8 cellular contexts compared by ENCODE assay signal in genomic region chr19:4911314-4911713, GRCh38. TPM values are rescaled to one million over a fixed set of nuclear protein-coding genes. Genes with fewer than 3 reads are reported as not detected.
DNase-seq lines count a peak whose midpoint lies in the region; ATAC-seq and TF ChIP-seq lines count a peak whose summit lies in the region.

No MANE protein-coding gene starts in this region.

- POLR2A ChIA-PET in T-cell (lab: Charles Lee), result no interaction called here

- peaks cover 48% of the 10 kb centered on the region for H3K4me1 Mint-ChIP-seq in T-helper 2 cell treated with Interferon-gamma antibody and Interleukin-4, amounts not matched to agents 5 μg/mL and 100 μg/mL, for 36 hours (ENCODE audit: low read depth)
- peaks cover 56 to 65% (median 62%) of the 10 kb centered on the region in 3 donors for H3K4me1 Mint-ChIP-seq in T-cell

- CTCF ChIA-PET in T-cell (lab: Charles Lee), result interaction anchor here (0.6 to 2.3 kb wide), 14 partner anchors 38 to 122 kb away, joined by 3 to 28 read pairs (median 6); partner anchors contain the start of genes FEM1A (in 1 of the 2) and PLIN3 (in 1 of the 2)

- H3K9me3 Mint-ChIP-seq in T-helper 2 cell treated with Interferon-gamma antibody and Interleukin-4, amounts not matched to agents 5 μg/mL and 100 μg/mL, for 36 hours, result no peaks in the 10 kb centered on the region
- no peaks in the 10 kb centered on the region for H3K9me3 Mint-ChIP-seq in T-cell

- TF ChIP-seq POLR2A in stomach (IDR thresholded peaks at IDR 0.05), result no peak

- TF ChIP-seq CTCF in fibroblast of pulmonary artery (IDR thresholded peaks at IDR 0.05; ENCODE audit: low read length, missing control alignments), result no peak
- TF ChIP-seq CTCF in stomach (IDR thresholded peaks at IDR 0.05), result no peak

- H3K27ac ChIP-seq in stomach, result peak overlapping the region in 4 of 5 donors; percentile 35 to 71 (median 50)

- WGBS in stomach, 5 donors, result 32 to 41% (median 38%) methylated on average over 15 of the region's 15 CpGs

- peaks cover 24 to 65% (median 42%) of the 10 kb centered on the region in 4 donors for H3K4me1 ChIP-seq in stomach

- no peak for TF ChIP-seq EP300 in stomach (IDR thresholded peaks at IDR 0.05)

- no peak for ATAC-seq in T-cell (replicated peaks in 1 of 4)

- no peaks in the 10 kb centered on the region for H3K27me3 Mint-ChIP-seq in T-helper 2 cell treated with Interferon-gamma antibody and Interleukin-4, amounts not matched to agents 5 μg/mL and 100 μg/mL, for 36 hours (ENCODE audit: low read depth)
- no peaks in the 10 kb centered on the region for H3K27me3 Mint-ChIP-seq in T-cell

- H3K27me3 ChIP-seq in stomach, result peaks cover 0 to 15% (median 10%) of the 10 kb centered on the region in 3 donors

- H3K4me3 ChIP-seq in fibroblast of pulmonary artery (replicated peaks; ENCODE audit: low read depth, low read length), result peak overlapping the region; percentile 58
- H3K4me3 ChIP-seq in stomach, result peak overlapping the region; percentile 6 to 82 (median 73)

- peaks cover 46% of the 10 kb centered on the region for H3K36me3 Mint-ChIP-seq in T-helper 2 cell treated with Interferon-gamma antibody and Interleukin-4, amounts not matched to agents 5 μg/mL and 100 μg/mL, for 36 hours (ENCODE audit: low read depth)
- H3K36me3 Mint-ChIP-seq in T-cell, result no peaks in the 10 kb centered on the region

- intact Hi-C loops in stomach (cut with DNase I; ENCODE audit: low total_unique reads), result loop anchor here (2.0 to 5.0 kb wide), 2 partner anchors 39 to 101 kb away; no protein-coding TSS in a partner anchor

- DNase-seq in T-helper 2 cell treated with Interferon-gamma antibody and Interleukin-4, amounts not matched to agents 5 μg/mL and 100 μg/mL, for 36 hours (ENCODE audit: low spot score), result no peak
- no peak for DNase-seq in T-helper 2 cell
- DNase-seq in T-cell, result no peak
- no peak for DNase-seq in fibroblast of pulmonary artery (ENCODE audit: low read depth)
- DNase-seq in stomach, result no peak
- no peak for DNase-seq in NCI-H69 (lab: John Stamatoyannopoulos, UW)
- no peak for DNase-seq in AG20443 (ENCODE audit: low spot score)
- no peak for DNase-seq in DMS 273 (lab: John Stamatoyannopoulos, UW; ENCODE audit: unreplicated experiment)

- H3K36me3 ChIP-seq in stomach, result no peaks in the 10 kb centered on the region

- H3K9me3 ChIP-seq in stomach, result no peaks in the 10 kb centered on the region

- peak overlapping the region; percentile 88 for H3K4me3 Mint-ChIP-seq in T-helper 2 cell treated with Interferon-gamma antibody and Interleukin-4, amounts not matched to agents 5 μg/mL and 100 μg/mL, for 36 hours
- H3K4me3 Mint-ChIP-seq in T-cell, result peak overlapping the region; percentile 87 to 99 (median 99)

- peak overlapping the region; percentile 82 for H3K27ac Mint-ChIP-seq in T-helper 2 cell treated with Interferon-gamma antibody and Interleukin-4, amounts not matched to agents 5 μg/mL and 100 μg/mL, for 36 hours
- H3K27ac Mint-ChIP-seq in T-cell, result peak overlapping the region; percentile 92 to 99

RNA-seq across cellular contexts. Expression of gene UHRF1, which starts 2.0 kb away (rescaled TPM):
- 1 to 10 TPM in 4 of 5 donors, under 1 TPM in 1; 0.89 to 3.1 (median 2.0) TPM for total RNA-seq in T-cell
- 10 to 100 TPM in 1 of 5 donors, 1 to 10 TPM in 2, under 1 TPM in 2; 0.58 to 20.5 (median 6.4) TPM for total RNA-seq in stomach
- polyA plus RNA-seq in stomach, result 1 to 10 TPM; 2.0 to 4.4 (median 3.8) TPM

RNA-seq across cellular contexts. Expression of gene ARRDC5, which starts 8.6 kb away (rescaled TPM):
- 10 to 100 TPM in 4 of 5 donors, 1 to 10 TPM in 1; 8.1 to 21.7 (median 15.8) TPM for total RNA-seq in T-cell
- under 1 TPM in 1 of 5 donors, not detected in 4; 0.73 TPM for total RNA-seq in stomach
- under 1 TPM in 1 of 3 donors, not detected in 2; 0.20 TPM for polyA plus RNA-seq in stomach

RNA-seq across cellular contexts. Expression of gene PLIN3, which starts 43.8 kb away (rescaled TPM):
- total RNA-seq in T-cell, result 10 to 100 TPM; 15.3 to 24.1 (median 21.8) TPM
- total RNA-seq in stomach, result 10 to 100 TPM in 4 of 5 donors, 1 to 10 TPM in 1; 8.9 to 42.6 (median 16.3) TPM
- polyA plus RNA-seq in stomach, result 10 to 100 TPM; 39.2 to 55.3 (median 44.0) TPM

RNA-seq across cellular contexts. Expression of gene KDM4B, which starts 57.6 kb away (rescaled TPM):
- total RNA-seq in T-cell (10 to 100 TPM; 44.6 to 59.2 (median 47.8) TPM), stomach (100 to 1,000 TPM in 2 of 5 donors, 10 to 100 TPM in 3; 22.9 to 202 (median 59.1) TPM)
- 10 to 100 TPM in 2 of 3 donors, 1 to 10 TPM in 1; 5.2 to 10.1 (median 10.0) TPM for polyA plus RNA-seq in stomach

Comparison
In these comparisons a context has a peak if more than half of its experiments do, and no peak if none do; other contexts are left out.
1. RNA of gene ARRDC5, which starts 8.6 kb away (total RNA-seq): 8.1 to 21.7 TPM in T-cell; 0.73 TPM in stomach; every median in the first group is over 4 times any median in the second.